Comparison of ENCODE assay signal across 1 cellular context in the genomic region with DNA sequence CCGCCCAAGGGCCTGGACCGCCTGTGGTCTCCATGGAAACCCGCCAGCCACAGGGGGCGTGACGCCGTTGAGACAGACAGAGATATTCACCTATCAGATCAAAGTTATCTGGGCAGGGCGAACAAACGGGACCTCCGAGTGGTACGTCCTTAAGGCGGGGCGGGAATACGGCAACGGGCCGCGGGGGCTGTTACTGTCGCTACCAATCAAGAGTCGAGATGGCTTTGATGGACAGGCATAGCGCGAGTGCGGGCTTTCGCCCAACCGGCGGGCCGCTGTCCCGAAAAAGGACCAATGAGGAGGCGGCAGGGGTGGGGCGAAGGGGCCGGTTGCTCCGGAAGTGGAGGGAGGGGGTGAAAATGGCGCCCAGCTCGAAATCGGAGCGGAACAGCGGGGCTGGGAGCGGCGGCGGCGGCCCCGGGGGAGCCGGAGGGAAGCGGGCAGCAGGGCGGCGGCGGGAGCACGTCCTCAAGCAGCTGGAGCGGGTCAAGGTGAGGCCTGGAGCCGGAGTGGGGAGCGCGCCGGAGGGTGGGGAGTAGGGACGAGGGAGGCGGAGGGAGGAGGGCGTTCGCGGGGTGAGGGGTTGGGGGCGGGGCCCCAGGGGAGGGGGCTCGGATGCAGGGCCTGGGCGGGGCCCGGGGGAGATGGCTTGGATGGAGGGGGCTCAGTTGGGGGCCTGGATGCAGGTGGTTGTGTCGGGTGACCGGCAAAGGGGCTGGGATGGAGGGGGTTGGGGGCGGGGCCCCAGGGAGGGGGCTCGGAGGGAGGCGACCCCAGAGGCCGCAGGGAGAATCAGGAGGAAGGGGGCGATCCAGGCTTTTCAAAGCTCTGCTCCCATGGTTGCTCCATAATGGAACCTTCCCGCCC.
TF ChIP-seq lines count a peak whose summit lies in the region.

A gene with protein sequence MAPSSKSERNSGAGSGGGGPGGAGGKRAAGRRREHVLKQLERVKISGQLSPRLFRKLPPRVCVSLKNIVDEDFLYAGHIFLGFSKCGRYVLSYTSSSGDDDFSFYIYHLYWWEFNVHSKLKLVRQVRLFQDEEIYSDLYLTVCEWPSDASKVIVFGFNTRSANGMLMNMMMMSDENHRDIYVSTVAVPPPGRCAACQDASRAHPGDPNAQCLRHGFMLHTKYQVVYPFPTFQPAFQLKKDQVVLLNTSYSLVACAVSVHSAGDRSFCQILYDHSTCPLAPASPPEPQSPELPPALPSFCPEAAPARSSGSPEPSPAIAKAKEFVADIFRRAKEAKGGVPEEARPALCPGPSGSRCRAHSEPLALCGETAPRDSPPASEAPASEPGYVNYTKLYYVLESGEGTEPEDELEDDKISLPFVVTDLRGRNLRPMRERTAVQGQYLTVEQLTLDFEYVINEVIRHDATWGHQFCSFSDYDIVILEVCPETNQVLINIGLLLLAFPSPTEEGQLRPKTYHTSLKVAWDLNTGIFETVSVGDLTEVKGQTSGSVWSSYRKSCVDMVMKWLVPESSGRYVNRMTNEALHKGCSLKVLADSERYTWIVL (plus strand): TSS at position 356 of the 867 bp plus-strand sequence. CDS start 4 bp downstream, at position 360.

TF ChIP-seq in HepG2, 621 proteins besides CTCF, POLR2A, EP300 and RAD21 (continued from another document and continues in another):
- TF ChIP-seq REPIN1 (CRISPR knock-in tag; IDR thresholded peaks at IDR 0.05; ENCODE audit: borderline replicate concordance, low read depth) (0 out of 2 replicates have a peak, but pooled peaks have one; percentile 57), MIER3 (CRISPR knock-in tag; IDR thresholded peaks at IDR 0.05; ENCODE audit: borderline replicate concordance) (0 out of 2 replicates have a peak, but pooled peaks have one; percentile 23), XRCC5 (optimal IDR thresholded peaks at IDR 0.05; ENCODE audit: low read length) (no peak), MXD4 (CRISPR knock-in tag; IDR thresholded peaks at IDR 0.05) (no peak), PPARG (CRISPR knock-in tag; conservative IDR thresholded peaks at IDR 0.05) (no peak), ZNF572 (CRISPR knock-in tag; IDR thresholded peaks at IDR 0.05) (0 out of 2 replicates have a peak, but pooled peaks have one; percentile 75), ZFAT (CRISPR knock-in tag; conservative IDR thresholded peaks at IDR 0.05) (no peak), ATF1 (CRISPR knock-in tag; IDR thresholded peaks at IDR 0.05) (peak; percentile 84), MAZ (IDR thresholded peaks at IDR 0.05; ENCODE audit: borderline replicate concordance, low read depth, low read length) (peak; percentile 69; the same call in 1 of the 2 replicates), MAZ (CRISPR knock-in tag; IDR thresholded peaks at IDR 0.05; ENCODE audit: low read depth) (peak; percentile 84), YY1 (IDR thresholded peaks at IDR 0.05; ENCODE audit: insufficient read depth, insufficient replicate concordance, low read depth, low read length) (peak; percentile 95), ZNF225 (CRISPR knock-in tag; IDR thresholded peaks at IDR 0.05) (0 out of 2 replicates have a peak, but pooled peaks have one; percentile 50), ZEB1 (IDR thresholded peaks at IDR 0.05; ENCODE audit: insufficient replicate concordance, low read depth) (no peak), SRSF4 (IDR thresholded peaks at IDR 0.05; ENCODE audit: low read depth, low read length, poor library complexity, severe bottlenecking) (no peak), NR2C2 (CRISPR knock-in tag; IDR thresholded peaks at IDR 0.05; ENCODE audit: borderline replicate concordance) (peak; percentile 91), TEAD2 (CRISPR knock-in tag; IDR thresholded peaks at IDR 0.05) (no peak), ZNF598 (CRISPR knock-in tag; IDR thresholded peaks at IDR 0.05; ENCODE audit: borderline replicate concordance) (0 out of 2 replicates have a peak, but pooled peaks have one; percentile 16), CBX2 (IDR thresholded peaks at IDR 0.05; ENCODE audit: low read depth, low read length) (no peak), CBX2 (CRISPR knock-in tag; IDR thresholded peaks at IDR 0.05; ENCODE audit: low read depth) (no peak)
- TF ChIP-seq, protein P1, sequence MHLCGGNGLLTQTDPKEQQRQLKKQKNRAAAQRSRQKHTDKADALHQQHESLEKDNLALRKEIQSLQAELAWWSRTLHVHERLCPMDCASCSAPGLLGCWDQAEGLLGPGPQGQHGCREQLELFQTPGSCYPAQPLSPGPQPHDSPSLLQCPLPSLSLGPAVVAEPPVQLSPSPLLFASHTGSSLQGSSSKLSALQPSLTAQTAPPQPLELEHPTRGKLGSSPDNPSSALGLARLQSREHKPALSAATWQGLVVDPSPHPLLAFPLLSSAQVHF (CRISPR knock-in tag; IDR thresholded peaks at IDR 0.05), result no peak
- TF ChIP-seq, protein P2, sequence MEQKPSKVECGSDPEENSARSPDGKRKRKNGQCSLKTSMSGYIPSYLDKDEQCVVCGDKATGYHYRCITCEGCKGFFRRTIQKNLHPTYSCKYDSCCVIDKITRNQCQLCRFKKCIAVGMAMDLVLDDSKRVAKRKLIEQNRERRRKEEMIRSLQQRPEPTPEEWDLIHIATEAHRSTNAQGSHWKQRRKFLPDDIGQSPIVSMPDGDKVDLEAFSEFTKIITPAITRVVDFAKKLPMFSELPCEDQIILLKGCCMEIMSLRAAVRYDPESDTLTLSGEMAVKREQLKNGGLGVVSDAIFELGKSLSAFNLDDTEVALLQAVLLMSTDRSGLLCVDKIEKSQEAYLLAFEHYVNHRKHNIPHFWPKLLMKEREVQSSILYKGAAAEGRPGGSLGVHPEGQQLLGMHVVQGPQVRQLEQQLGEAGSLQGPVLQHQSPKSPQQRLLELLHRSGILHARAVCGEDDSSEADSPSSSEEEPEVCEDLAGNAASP (CRISPR knock-in tag; IDR thresholded peaks at IDR 0.05; ENCODE audit: borderline replicate concordance), result no peak
- TF ChIP-seq, protein P3, sequence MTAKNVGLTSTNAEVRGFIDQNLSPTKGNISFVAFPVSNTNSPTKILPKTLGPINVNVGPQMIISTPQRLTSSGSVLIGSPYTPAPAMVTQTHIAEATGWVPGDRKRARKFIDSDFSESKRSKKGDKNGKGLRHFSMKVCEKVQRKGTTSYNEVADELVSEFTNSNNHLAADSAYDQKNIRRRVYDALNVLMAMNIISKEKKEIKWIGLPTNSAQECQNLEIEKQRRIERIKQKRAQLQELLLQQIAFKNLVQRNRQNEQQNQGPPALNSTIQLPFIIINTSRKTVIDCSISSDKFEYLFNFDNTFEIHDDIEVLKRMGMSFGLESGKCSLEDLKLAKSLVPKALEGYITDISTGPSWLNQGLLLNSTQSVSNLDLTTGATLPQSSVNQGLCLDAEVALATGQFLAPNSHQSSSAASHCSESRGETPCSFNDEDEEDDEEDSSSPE (CRISPR knock-in tag; IDR thresholded peaks at IDR 0.05), result peak; percentile 57; the same call in 1 of the 2 replicates
- TF ChIP-seq, protein P4, sequence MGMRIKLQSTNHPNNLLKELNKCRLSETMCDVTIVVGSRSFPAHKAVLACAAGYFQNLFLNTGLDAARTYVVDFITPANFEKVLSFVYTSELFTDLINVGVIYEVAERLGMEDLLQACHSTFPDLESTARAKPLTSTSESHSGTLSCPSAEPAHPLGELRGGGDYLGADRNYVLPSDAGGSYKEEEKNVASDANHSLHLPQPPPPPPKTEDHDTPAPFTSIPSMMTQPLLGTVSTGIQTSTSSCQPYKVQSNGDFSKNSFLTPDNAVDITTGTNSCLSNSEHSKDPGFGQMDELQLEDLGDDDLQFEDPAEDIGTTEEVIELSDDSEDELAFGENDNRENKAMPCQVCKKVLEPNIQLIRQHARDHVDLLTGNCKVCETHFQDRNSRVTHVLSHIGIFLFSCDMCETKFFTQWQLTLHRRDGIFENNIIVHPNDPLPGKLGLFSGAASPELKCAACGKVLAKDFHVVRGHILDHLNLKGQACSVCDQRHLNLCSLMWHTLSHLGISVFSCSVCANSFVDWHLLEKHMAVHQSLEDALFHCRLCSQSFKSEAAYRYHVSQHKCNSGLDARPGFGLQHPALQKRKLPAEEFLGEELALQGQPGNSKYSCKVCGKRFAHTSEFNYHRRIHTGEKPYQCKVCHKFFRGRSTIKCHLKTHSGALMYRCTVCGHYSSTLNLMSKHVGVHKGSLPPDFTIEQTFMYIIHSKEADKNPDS (CRISPR knock-in tag; IDR thresholded peaks at IDR 0.05), result no peak
- TF ChIP-seq, protein P5, sequence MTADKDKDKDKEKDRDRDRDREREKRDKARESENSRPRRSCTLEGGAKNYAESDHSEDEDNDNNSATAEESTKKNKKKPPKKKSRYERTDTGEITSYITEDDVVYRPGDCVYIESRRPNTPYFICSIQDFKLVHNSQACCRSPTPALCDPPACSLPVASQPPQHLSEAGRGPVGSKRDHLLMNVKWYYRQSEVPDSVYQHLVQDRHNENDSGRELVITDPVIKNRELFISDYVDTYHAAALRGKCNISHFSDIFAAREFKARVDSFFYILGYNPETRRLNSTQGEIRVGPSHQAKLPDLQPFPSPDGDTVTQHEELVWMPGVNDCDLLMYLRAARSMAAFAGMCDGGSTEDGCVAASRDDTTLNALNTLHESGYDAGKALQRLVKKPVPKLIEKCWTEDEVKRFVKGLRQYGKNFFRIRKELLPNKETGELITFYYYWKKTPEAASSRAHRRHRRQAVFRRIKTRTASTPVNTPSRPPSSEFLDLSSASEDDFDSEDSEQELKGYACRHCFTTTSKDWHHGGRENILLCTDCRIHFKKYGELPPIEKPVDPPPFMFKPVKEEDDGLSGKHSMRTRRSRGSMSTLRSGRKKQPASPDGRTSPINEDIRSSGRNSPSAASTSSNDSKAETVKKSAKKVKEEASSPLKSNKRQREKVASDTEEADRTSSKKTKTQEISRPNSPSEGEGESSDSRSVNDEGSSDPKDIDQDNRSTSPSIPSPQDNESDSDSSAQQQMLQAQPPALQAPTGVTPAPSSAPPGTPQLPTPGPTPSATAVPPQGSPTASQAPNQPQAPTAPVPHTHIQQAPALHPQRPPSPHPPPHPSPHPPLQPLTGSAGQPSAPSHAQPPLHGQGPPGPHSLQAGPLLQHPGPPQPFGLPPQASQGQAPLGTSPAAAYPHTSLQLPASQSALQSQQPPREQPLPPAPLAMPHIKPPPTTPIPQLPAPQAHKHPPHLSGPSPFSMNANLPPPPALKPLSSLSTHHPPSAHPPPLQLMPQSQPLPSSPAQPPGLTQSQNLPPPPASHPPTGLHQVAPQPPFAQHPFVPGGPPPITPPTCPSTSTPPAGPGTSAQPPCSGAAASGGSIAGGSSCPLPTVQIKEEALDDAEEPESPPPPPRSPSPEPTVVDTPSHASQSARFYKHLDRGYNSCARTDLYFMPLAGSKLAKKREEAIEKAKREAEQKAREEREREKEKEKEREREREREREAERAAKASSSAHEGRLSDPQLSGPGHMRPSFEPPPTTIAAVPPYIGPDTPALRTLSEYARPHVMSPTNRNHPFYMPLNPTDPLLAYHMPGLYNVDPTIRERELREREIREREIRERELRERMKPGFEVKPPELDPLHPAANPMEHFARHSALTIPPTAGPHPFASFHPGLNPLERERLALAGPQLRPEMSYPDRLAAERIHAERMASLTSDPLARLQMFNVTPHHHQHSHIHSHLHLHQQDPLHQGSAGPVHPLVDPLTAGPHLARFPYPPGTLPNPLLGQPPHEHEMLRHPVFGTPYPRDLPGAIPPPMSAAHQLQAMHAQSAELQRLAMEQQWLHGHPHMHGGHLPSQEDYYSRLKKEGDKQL (CRISPR knock-in tag; IDR thresholded peaks at IDR 0.05; ENCODE audit: low read depth), result no peak
- TF ChIP-seq, protein P6, sequence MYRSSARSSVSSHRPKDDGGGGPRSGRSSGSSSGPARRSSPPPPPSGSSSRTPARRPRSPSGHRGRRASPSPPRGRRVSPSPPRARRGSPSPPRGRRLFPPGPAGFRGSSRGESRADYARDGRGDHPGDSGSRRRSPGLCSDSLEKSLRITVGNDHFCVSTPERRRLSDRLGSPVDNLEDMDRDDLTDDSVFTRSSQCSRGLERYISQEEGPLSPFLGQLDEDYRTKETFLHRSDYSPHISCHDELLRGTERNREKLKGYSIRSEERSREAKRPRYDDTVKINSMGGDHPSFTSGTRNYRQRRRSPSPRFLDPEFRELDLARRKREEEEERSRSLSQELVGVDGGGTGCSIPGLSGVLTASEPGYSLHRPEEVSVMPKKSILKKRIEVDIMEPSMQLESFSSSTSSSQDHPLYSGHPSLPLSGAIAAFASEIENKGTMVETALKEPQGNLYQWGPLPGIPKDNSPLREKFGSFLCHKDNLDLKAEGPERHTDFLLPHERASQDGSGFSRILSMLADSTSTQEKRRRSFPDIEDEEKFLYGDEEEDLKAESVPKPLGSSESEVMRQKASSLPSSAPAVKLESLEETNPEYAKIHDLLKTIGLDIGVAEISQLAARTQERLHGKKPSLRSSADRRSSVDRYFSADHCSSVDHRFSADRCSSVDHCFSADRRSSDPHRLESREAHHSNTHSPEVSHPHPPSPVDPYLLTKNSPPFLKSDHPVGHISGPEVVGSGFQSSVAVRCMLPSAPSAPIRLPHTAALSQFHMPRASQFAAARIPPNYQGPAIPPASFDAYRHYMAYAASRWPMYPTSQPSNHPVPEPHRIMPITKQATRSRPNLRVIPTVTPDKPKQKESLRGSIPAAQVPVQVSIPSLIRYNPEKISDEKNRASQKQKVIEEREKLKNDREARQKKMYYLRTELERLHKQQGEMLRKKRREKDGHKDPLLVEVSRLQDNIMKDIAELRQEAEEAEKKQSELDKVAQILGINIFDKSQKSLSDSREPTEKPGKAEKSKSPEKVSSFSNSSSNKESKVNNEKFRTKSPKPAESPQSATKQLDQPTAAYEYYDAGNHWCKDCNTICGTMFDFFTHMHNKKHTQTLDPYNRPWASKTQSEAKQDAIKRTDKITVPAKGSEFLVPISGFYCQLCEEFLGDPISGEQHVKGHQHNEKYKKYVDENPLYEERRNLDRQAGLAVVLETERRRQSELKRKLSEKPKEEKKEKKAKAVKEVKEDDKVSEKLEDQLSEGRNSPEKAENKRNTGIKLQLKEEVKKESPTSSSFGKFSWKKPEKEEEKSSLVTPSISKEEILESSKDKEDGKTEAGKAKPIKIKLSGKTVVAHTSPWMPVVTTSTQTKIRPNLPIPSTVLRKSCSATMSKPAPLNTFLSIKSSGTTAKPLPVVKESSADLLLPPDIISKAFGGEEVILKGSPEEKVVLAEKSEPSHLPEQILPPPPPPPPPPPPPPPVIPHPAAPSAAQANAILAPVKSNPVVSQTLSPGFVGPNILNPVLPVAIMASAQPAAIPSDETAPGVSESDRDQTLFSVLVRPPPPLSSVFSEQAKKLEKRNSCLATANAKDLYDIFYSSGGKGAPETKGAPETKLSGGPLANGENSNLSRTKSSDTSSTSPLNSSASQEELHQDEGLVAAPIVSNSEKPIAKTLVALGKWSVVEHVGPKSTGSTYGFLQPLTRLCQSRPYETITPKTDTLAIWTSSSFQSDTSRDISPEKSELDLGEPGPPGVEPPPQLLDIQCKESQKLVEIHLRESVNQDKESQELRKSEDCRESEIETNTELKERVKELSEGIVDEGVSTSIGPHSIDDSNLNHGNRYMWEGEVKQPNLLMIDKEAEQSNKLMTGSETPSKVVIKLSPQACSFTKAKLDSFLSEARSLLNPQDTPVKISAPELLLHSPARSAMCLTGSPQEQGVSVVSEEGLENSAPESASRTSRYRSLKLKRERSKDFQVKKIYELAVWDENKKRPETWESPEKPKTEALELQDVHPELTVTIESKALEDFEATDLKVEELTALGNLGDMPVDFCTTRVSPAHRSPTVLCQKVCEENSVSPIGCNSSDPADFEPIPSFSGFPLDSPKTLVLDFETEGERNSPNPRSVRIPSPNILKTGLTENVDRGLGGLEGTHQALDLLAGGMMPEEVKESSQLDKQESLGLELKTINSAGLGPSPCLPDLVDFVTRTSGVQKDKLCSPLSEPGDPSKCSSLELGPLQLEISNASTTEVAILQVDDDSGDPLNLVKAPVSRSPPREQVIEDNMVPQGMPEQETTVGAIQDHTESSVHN (CRISPR knock-in tag; IDR thresholded peaks at IDR 0.05), result no peak
